ENCODE assay signal across 1 cellular context in the genomic region with DNA sequence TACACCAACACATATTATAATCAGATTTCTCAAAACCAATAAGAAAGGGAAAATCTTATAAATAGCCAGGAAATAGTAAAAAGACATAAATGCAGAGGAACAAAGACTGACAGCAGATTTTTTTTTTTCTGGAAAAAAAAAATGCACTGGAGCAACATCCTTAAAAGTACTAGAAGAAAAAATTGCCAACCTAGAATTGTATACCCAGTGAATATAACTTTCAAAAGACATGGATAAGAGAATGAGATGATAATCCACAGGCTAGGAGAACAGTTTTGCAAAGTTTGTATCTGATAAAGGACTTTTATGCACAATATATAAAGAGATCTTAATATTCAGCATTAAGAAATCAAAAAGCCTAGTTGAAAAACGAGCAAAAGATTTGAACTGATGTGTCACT.
"Had no signal": no experiment of that assay in that cellular context is flagged by ENCODE, and none has a peak within 500 bp of the region (broad histone marks: within the 10 kb centered on the region; RNA-seq: fewer than 3 reads in every experiment).

No MANE protein-coding gene starts in this region.

- H3K4me3 ChIP-seq: MG63 had no signal

- H3K36me3 ChIP-seq: MG63 had no signal
